In genomic region chr1:6519491-6519934, GRCh38 we compare ENCODE assay signal across 16 cellular contexts. TPM values are rescaled to one million over a fixed set of nuclear protein-coding genes. Genes with fewer than 3 reads are reported as not detected.
DNase-seq lines count a peak whose midpoint lies in the region; ATAC-seq and TF ChIP-seq lines count a peak whose summit lies in the region.
"Had no signal": no experiment of that assay in that cellular context is flagged by ENCODE, and none has a peak within 500 bp of the region (broad histone marks: within the 10 kb centered on the region; RNA-seq: fewer than 3 reads in every experiment).

No MANE protein-coding gene starts in this region.

- peaks cover 4% of the 10 kb centered on the region for H3K4me1 ChIP-seq in iPS-15b (ENCODE audit: control insufficient read depth, insufficient read depth, low read length)
- H3K4me1 ChIP-seq in testis: peaks cover 11% of the 10 kb centered on the region

- H3K9me3 Mint-ChIP-seq in activated naive CD4-positive, alpha-beta T cell treated with anti-CD3 and anti-CD28 coated beads, Interleukin-2, amount 50 U/mL, for 72 hours: no peaks in the 10 kb centered on the region
- H3K9me3 Mint-ChIP-seq in activated naive CD4-positive, alpha-beta T cell treated with anti-CD3 and anti-CD28 coated beads, Interleukin-2, amount 10 ng/mL, durations not matched to agents 7 days and 5 days: no peaks in the 10 kb centered on the region
- no peaks in the 10 kb centered on the region for H3K9me3 Mint-ChIP-seq in activated CD8-positive, alpha-beta memory T cell treated with anti-CD3 and anti-CD28 coated beads, Interleukin-2, amount 10 ng/mL, durations not matched to agents 7 days and 5 days (ENCODE audit: low read depth)
- H3K9me3 Mint-ChIP-seq: natural killer cell; T-helper 2 cell treated with Interferon-gamma antibody and Interleukin-4, amounts not matched to agents 5 μg/mL and 100 μg/mL, for 36 hours had no signal

- DNase-seq in activated naive CD4-positive, alpha-beta T cell treated with anti-CD3 and anti-CD28 coated beads, Interleukin-2, amount 50 U/mL, for 72 hours (ENCODE audit: low spot score in 2 of 2): no peak
- no peak for DNase-seq in activated naive CD4-positive, alpha-beta T cell treated with anti-CD3 and anti-CD28 coated beads, Interleukin-2, amount 10 ng/mL, durations not matched to agents 7 days and 5 days
- DNase-seq in T-helper 17 cell (no peak), testis (peak; percentile 56), DMS153 treated with DMSO at 0.1 percent for 48 hours (lab: John Stamatoyannopoulos, UW; ENCODE audit: unreplicated experiment) (no peak)
- no peak for DNase-seq in activated CD8-positive, alpha-beta memory T cell treated with anti-CD3 and anti-CD28 coated beads, Interleukin-2, amount 10 ng/mL, durations not matched to agents 7 days and 5 days
- DNase-seq: activated CD4-positive, alpha-beta T cell treated with anti-CD3 and anti-CD28 coated beads, Interleukin-2, amount 50 U/mL, for 4 hours; cerebellar nuclear complex; natural killer cell; NCI-H1694 had no signal

- peak overlapping the region; percentile 49 to 72 for H3K27ac Mint-ChIP-seq in activated naive CD4-positive, alpha-beta T cell treated with anti-CD3 and anti-CD28 coated beads, Interleukin-2, amount 50 U/mL, for 72 hours
- no peak overlapping the region for H3K27ac Mint-ChIP-seq in activated naive CD4-positive, alpha-beta T cell treated with anti-CD3 and anti-CD28 coated beads, Interleukin-2, amount 10 ng/mL, durations not matched to agents 7 days and 5 days
- H3K27ac Mint-ChIP-seq in T-helper 17 cell: peak overlapping the region; percentile 32
- no peak overlapping the region for H3K27ac Mint-ChIP-seq in activated CD8-positive, alpha-beta memory T cell treated with anti-CD3 and anti-CD28 coated beads, Interleukin-2, amount 10 ng/mL, durations not matched to agents 7 days and 5 days
- H3K27ac Mint-ChIP-seq: natural killer cell; T-helper 2 cell treated with Interferon-gamma antibody and Interleukin-4, amounts not matched to agents 5 μg/mL and 100 μg/mL, for 36 hours had no signal

- WGBS in testis, 2 donors: 58 to 61% methylated on average over 11 of the region's 11 CpGs

- intact Hi-C loops in testis (cut with DNase I; ENCODE audit: low total_unique reads): no loop called here

- H3K4me3 Mint-ChIP-seq in activated naive CD4-positive, alpha-beta T cell treated with anti-CD3 and anti-CD28 coated beads, Interleukin-2, amount 10 ng/mL, durations not matched to agents 7 days and 5 days: no peak overlapping the region
- no peak overlapping the region for H3K4me3 Mint-ChIP-seq in T-helper 17 cell
- H3K4me3 Mint-ChIP-seq in activated CD8-positive, alpha-beta memory T cell treated with anti-CD3 and anti-CD28 coated beads, Interleukin-2, amount 10 ng/mL, durations not matched to agents 7 days and 5 days: no peak overlapping the region
- H3K4me3 Mint-ChIP-seq: natural killer cell; T-helper 2 cell treated with Interferon-gamma antibody and Interleukin-4, amounts not matched to agents 5 μg/mL and 100 μg/mL, for 36 hours had no signal

- no peaks in the 10 kb centered on the region for H3K27me3 Mint-ChIP-seq in activated naive CD4-positive, alpha-beta T cell treated with anti-CD3 and anti-CD28 coated beads, Interleukin-2, amount 10 ng/mL, durations not matched to agents 7 days and 5 days
- H3K27me3 Mint-ChIP-seq in T-helper 17 cell: no peaks in the 10 kb centered on the region
- no peaks in the 10 kb centered on the region for H3K27me3 Mint-ChIP-seq in activated CD8-positive, alpha-beta memory T cell treated with anti-CD3 and anti-CD28 coated beads, Interleukin-2, amount 10 ng/mL, durations not matched to agents 7 days and 5 days

- no peaks in the 10 kb centered on the region for H3K4me1 Mint-ChIP-seq in activated naive CD4-positive, alpha-beta T cell treated with anti-CD3 and anti-CD28 coated beads, Interleukin-2, amount 10 ng/mL, durations not matched to agents 7 days and 5 days
- peaks cover 3% of the 10 kb centered on the region for H3K4me1 Mint-ChIP-seq in T-helper 17 cell
- peaks cover 4% of the 10 kb centered on the region for H3K4me1 Mint-ChIP-seq in activated CD8-positive, alpha-beta memory T cell treated with anti-CD3 and anti-CD28 coated beads, Interleukin-2, amount 10 ng/mL, durations not matched to agents 7 days and 5 days
- H3K4me1 Mint-ChIP-seq: natural killer cell had no signal

- CTCF ChIA-PET in activated naive CD4-positive, alpha-beta T cell treated with anti-CD3 and anti-CD28 coated beads, Interleukin-2, amount 10 ng/mL, durations not matched to agents 7 days and 5 days (lab: Charles Lee): no interaction called here
- CTCF ChIA-PET in activated CD8-positive, alpha-beta memory T cell treated with anti-CD3 and anti-CD28 coated beads, Interleukin-2, amount 10 ng/mL, durations not matched to agents 7 days and 5 days (lab: Charles Lee): no interaction called here

- no peak for TF ChIP-seq POLR2A in testis (IDR thresholded peaks at IDR 0.05)

- H3K9me3 ChIP-seq in T-helper 17 cell (ENCODE audit: control insufficient read depth, low read length, poor library complexity, severe bottlenecking): no peaks in the 10 kb centered on the region
- no peaks in the 10 kb centered on the region for H3K9me3 ChIP-seq in iPS-15b (ENCODE audit: control insufficient read depth, insufficient read depth, low read length)
- H3K9me3 ChIP-seq in testis: no peaks in the 10 kb centered on the region

- ATAC-seq in activated naive CD4-positive, alpha-beta T cell treated with anti-CD3 and anti-CD28 coated beads, Interleukin-2, amount 50 U/mL, for 72 hours: no peak
- ATAC-seq in T-helper 17 cell: no peak
- no peak for ATAC-seq in activated CD8-positive, alpha-beta memory T cell treated with anti-CD3 and anti-CD28 coated beads, Interleukin-2, amount 10 ng/mL, durations not matched to agents 7 days and 5 days
- no peak for ATAC-seq in HG02571 (IDR thresholded peaks at IDR 0.05; ENCODE audit: unreplicated experiment)
- ATAC-seq: HCT116, natural killer cell had no signal

- no peaks in the 10 kb centered on the region for H3K36me3 Mint-ChIP-seq in activated naive CD4-positive, alpha-beta T cell treated with anti-CD3 and anti-CD28 coated beads, Interleukin-2, amount 50 U/mL, for 72 hours
- peaks cover 9% of the 10 kb centered on the region for H3K36me3 Mint-ChIP-seq in activated naive CD4-positive, alpha-beta T cell treated with anti-CD3 and anti-CD28 coated beads, Interleukin-2, amount 10 ng/mL, durations not matched to agents 7 days and 5 days
- no peaks in the 10 kb centered on the region for H3K36me3 Mint-ChIP-seq in T-helper 17 cell (ENCODE audit: low read depth)
- H3K36me3 Mint-ChIP-seq in activated CD8-positive, alpha-beta memory T cell treated with anti-CD3 and anti-CD28 coated beads, Interleukin-2, amount 10 ng/mL, durations not matched to agents 7 days and 5 days: no peaks in the 10 kb centered on the region
- H3K36me3 Mint-ChIP-seq: natural killer cell had no signal

- H3K27me3 ChIP-seq in iPS-15b (ENCODE audit: control insufficient read depth, insufficient read depth, low read length) (no peaks in the 10 kb centered on the region), testis (no peaks in the 10 kb centered on the region)

- no peak for TF ChIP-seq CTCF in testis (IDR thresholded peaks at IDR 0.05)

- H3K27ac ChIP-seq in testis: no peak overlapping the region

- peak overlapping the region; percentile 30 for H3K9ac ChIP-seq in iPS-15b (ENCODE audit: low read depth, low read length)

- H3K36me3 ChIP-seq in iPS-15b (ENCODE audit: control insufficient read depth, insufficient read depth, low read length): no peaks in the 10 kb centered on the region
- no peaks in the 10 kb centered on the region for H3K36me3 ChIP-seq in testis (ENCODE audit: low read depth, missing control alignments)

- no peak overlapping the region for H3K4me3 ChIP-seq in iPS-15b (ENCODE audit: low read depth, low read length)
- no peak overlapping the region for H3K4me3 ChIP-seq in testis
- H3K4me3 ChIP-seq: GM12878 had no signal

RNA-seq across cellular contexts. Expression of gene PLEKHG5, which starts 28.0 kb away (rescaled TPM):
- 1 to 10 TPM; 2.8 to 3.9 TPM for total RNA-seq in activated naive CD4-positive, alpha-beta T cell treated with anti-CD3 and anti-CD28 coated beads, Interleukin-2, amount 50 U/mL, for 72 hours
- total RNA-seq in T-helper 17 cell (10 to 100 TPM; 10.8 to 12.8 TPM), testis (10 to 100 TPM; 13.7 to 16.4 TPM)
- 8.1 TPM for polyA plus RNA-seq in testis (ENCODE audit: insufficient read depth, low read depth, low replicate concordance)
- 1 to 10 TPM; 1.1 to 1.7 TPM for total RNA-seq in activated CD8-positive, alpha-beta memory T cell treated with anti-CD3 and anti-CD28 coated beads, Interleukin-2, amount 10 ng/mL, durations not matched to agents 7 days and 5 days

RNA-seq across cellular contexts. Expression of gene NOL9, which starts 34.8 kb away (rescaled TPM):
- total RNA-seq in activated naive CD4-positive, alpha-beta T cell treated with anti-CD3 and anti-CD28 coated beads, Interleukin-2, amount 50 U/mL, for 72 hours: 10 to 100 TPM; 37.5 to 42.1 TPM
- 10 to 100 TPM; 62.3 to 77.7 TPM for total RNA-seq in T-helper 17 cell
- 10 to 100 TPM; 29.0 to 34.6 TPM for total RNA-seq in testis
- 11.4 TPM for polyA plus RNA-seq in testis (ENCODE audit: insufficient read depth, low read depth, low replicate concordance)
- 10 to 100 TPM; 32.5 to 39.1 TPM for total RNA-seq in activated CD8-positive, alpha-beta memory T cell treated with anti-CD3 and anti-CD28 coated beads, Interleukin-2, amount 10 ng/mL, durations not matched to agents 7 days and 5 days

RNA-seq across cellular contexts. Expression of gene TAS1R1, which starts 35.6 kb away (rescaled TPM):
- total RNA-seq in activated naive CD4-positive, alpha-beta T cell treated with anti-CD3 and anti-CD28 coated beads, Interleukin-2, amount 50 U/mL, for 72 hours: not detected
- not detected for total RNA-seq in T-helper 17 cell
- total RNA-seq in testis: 1 to 10 TPM; 5.3 to 5.6 TPM
- 5.1 TPM for polyA plus RNA-seq in testis (ENCODE audit: insufficient read depth, low read depth, low replicate concordance)
- total RNA-seq in activated CD8-positive, alpha-beta memory T cell treated with anti-CD3 and anti-CD28 coated beads, Interleukin-2, amount 10 ng/mL, durations not matched to agents 7 days and 5 days: not detected
- total RNA-seq: GM12878, natural killer cell, urinary bladder had no signal

RNA-seq across cellular contexts. Expression of gene TNFRSF25, which starts 53.5 kb away (rescaled TPM):
- 10 to 100 TPM; 68.0 to 88.5 TPM for total RNA-seq in activated naive CD4-positive, alpha-beta T cell treated with anti-CD3 and anti-CD28 coated beads, Interleukin-2, amount 50 U/mL, for 72 hours
- total RNA-seq in T-helper 17 cell: 100 to 1,000 TPM; 393 to 433 TPM
- 10 to 100 TPM; 13.4 to 14.0 TPM for total RNA-seq in testis
- 6.2 TPM for polyA plus RNA-seq in testis (ENCODE audit: insufficient read depth, low read depth, low replicate concordance)
- total RNA-seq in activated CD8-positive, alpha-beta memory T cell treated with anti-CD3 and anti-CD28 coated beads, Interleukin-2, amount 10 ng/mL, durations not matched to agents 7 days and 5 days: 10 to 100 TPM; 54.3 to 71.6 TPM

Comparison
In these comparisons a context has a peak if more than half of its experiments do, and no peak if none do; other contexts are left out.
1. H3K27ac Mint-ChIP-seq: peak in activated naive CD4-positive, alpha-beta T cell treated with anti-CD3 and anti-CD28 coated beads, Interleukin-2, amount 50 U/mL, for 72 hours (2 of 2) and T-helper 17 cell (single experiment); none in activated naive CD4-positive, alpha-beta T cell treated with anti-CD3 and anti-CD28 coated beads, Interleukin-2, amount 10 ng/mL, durations not matched to agents 7 days and 5 days (single experiment) and activated CD8-positive, alpha-beta memory T cell treated with anti-CD3 and anti-CD28 coated beads, Interleukin-2, amount 10 ng/mL, durations not matched to agents 7 days and 5 days (single experiment).
2. RNA of gene TAS1R1, which starts 35.6 kb away (total RNA-seq): 5.3 to 5.6 TPM in testis; not detected in activated naive CD4-positive, alpha-beta T cell treated with anti-CD3 and anti-CD28 coated beads, Interleukin-2, amount 50 U/mL, for 72 hours, not detected in T-helper 17 cell and not detected in activated CD8-positive, alpha-beta memory T cell treated with anti-CD3 and anti-CD28 coated beads, Interleukin-2, amount 10 ng/mL, durations not matched to agents 7 days and 5 days; every median in the first group is over 4 times any median in the second.